ENCODE assay signal across 8 cellular contexts in genomic region chr6:167350731-167351655, GRCh38. TPM values are rescaled to one million over a fixed set of nuclear protein-coding genes. Genes with fewer than 3 reads are reported as not detected.
DNase-seq lines count a peak whose midpoint lies in the region; ATAC-seq and TF ChIP-seq lines count a peak whose summit lies in the region.

No MANE protein-coding gene starts in this region.

- H3K27me3 ChIP-seq in esophagus muscularis mucosa = peaks cover 0 to 17% (median 2%) of the 10 kb centered on the region in 4 donors

- no peaks in the 10 kb centered on the region for H3K36me3 ChIP-seq in esophagus muscularis mucosa

- intact Hi-C loops in esophagus muscularis mucosa (cut with DNase I) = loop anchor here (10.0 kb wide), 1 partner anchor 126 kb away; no protein-coding TSS in a partner anchor
- intact Hi-C loops in natural killer cell (cut with micrococcal nuclease) = no loop called here

- H3K27ac ChIP-seq in esophagus muscularis mucosa (replicated peaks in 1 of 4) = peak overlapping the region in 3 of 4 donors; percentile 28 to 65 (median 34)

- H3K27ac Mint-ChIP-seq in natural killer cell = no peak overlapping the region
- H3K27ac Mint-ChIP-seq in stimulated activated memory B cell treated with anti-CD40 and anti-IgM and Interleukin-4, amounts not matched to agents 10 μg/mL and 1 μg/mL and 100 μg/mL, for 72 hours = peak overlapping the region; percentile 99

- peaks cover 0 to 5% (median 0%) of the 10 kb centered on the region in 4 donors for H3K9me3 ChIP-seq in esophagus muscularis mucosa

- TF ChIP-seq CTCF in esophagus muscularis mucosa (IDR thresholded peaks at IDR 0.05) (peak; percentile 68 to 78 (median 71)), natural killer cell (IDR thresholded peaks at IDR 0.05) (peak; percentile 62)

- peaks cover 6 to 17% (median 13%) of the 10 kb centered on the region in 4 donors for H3K4me1 ChIP-seq in esophagus muscularis mucosa

- H3K9me3 Mint-ChIP-seq in natural killer cell = no peaks in the 10 kb centered on the region
- no peaks in the 10 kb centered on the region for H3K9me3 Mint-ChIP-seq in stimulated activated memory B cell treated with anti-CD40 and anti-IgM and Interleukin-4, amounts not matched to agents 10 μg/mL and 1 μg/mL and 100 μg/mL, for 72 hours

- H3K36me3 Mint-ChIP-seq in natural killer cell = no peaks in the 10 kb centered on the region
- no peaks in the 10 kb centered on the region for H3K36me3 Mint-ChIP-seq in stimulated activated memory B cell treated with anti-CD40 and anti-IgM and Interleukin-4, amounts not matched to agents 10 μg/mL and 1 μg/mL and 100 μg/mL, for 72 hours

- TF ChIP-seq POLR2A in esophagus muscularis mucosa (IDR thresholded peaks at IDR 0.05; ENCODE audit: low read depth) = no peak

- H3K4me3 Mint-ChIP-seq in natural killer cell = peak overlapping the region; percentile 79
- peak overlapping the region; percentile 86 for H3K4me3 Mint-ChIP-seq in stimulated activated memory B cell treated with anti-CD40 and anti-IgM and Interleukin-4, amounts not matched to agents 10 μg/mL and 1 μg/mL and 100 μg/mL, for 72 hours

- 5% methylated on average over 41 of the region's 62 CpGs for WGBS in esophagus muscularis mucosa

- H3K4me3 ChIP-seq in esophagus muscularis mucosa = peak overlapping the region; percentile 49 to 62 (median 54)

- no peak for TF ChIP-seq EP300 in esophagus muscularis mucosa (IDR thresholded peaks at IDR 0.05)

- H3K27me3 Mint-ChIP-seq in natural killer cell (ENCODE audit: low read depth in 2 of 2) = peaks cover 47 to 54% of the 10 kb centered on the region in 2 donors
- peaks cover 42% of the 10 kb centered on the region for H3K27me3 Mint-ChIP-seq in stimulated activated memory B cell treated with anti-CD40 and anti-IgM and Interleukin-4, amounts not matched to agents 10 μg/mL and 1 μg/mL and 100 μg/mL, for 72 hours

- peak; percentile 58 for ATAC-seq in HG03097 (IDR thresholded peaks at IDR 0.05; ENCODE audit: low FRiP score, unreplicated experiment)
- ATAC-seq in natural killer cell = peak; percentile 79 to 84 (median 81)
- peak; percentile 84 for ATAC-seq in stimulated activated memory B cell treated with anti-CD40 and anti-IgM and Interleukin-4, amounts not matched to agents 10 μg/mL and 1 μg/mL and 100 μg/mL, for 72 hours

- peak; percentile 39 for DNase-seq in SIG-M5 treated with dmso at 0.1 percent for 504 hours (lab: John Stamatoyannopoulos, UW; ENCODE audit: unreplicated experiment)
- DNase-seq in SIG-M5 (lab: John Stamatoyannopoulos, UW) = no peak
- peak; percentile 75 for DNase-seq in NCI-H524 treated with DMSO at 0.1 percent for 48 hours (lab: John Stamatoyannopoulos, UW)
- DNase-seq in activated T-cell treated with anti-CD3 and anti-CD28 coated beads for 24 hours (ENCODE audit: low read depth) = peak; percentile 83
- DNase-seq in esophagus muscularis mucosa (ENCODE audit: extremely low spot score) = no peak
- peak; percentile 59 for DNase-seq in natural killer cell

- peaks cover 18 to 20% of the 10 kb centered on the region in 2 donors for H3K4me1 Mint-ChIP-seq in natural killer cell
- peaks cover 30% of the 10 kb centered on the region for H3K4me1 Mint-ChIP-seq in stimulated activated memory B cell treated with anti-CD40 and anti-IgM and Interleukin-4, amounts not matched to agents 10 μg/mL and 1 μg/mL and 100 μg/mL, for 72 hours

RNA-seq across cellular contexts. Expression of gene TTLL2, which starts 26.1 kb away (rescaled TPM):
- total RNA-seq in esophagus muscularis mucosa = not detected
- not detected for total RNA-seq in natural killer cell

RNA-seq across cellular contexts. Expression of gene UNC93A, which starts 59.9 kb away (rescaled TPM):
- total RNA-seq in esophagus muscularis mucosa = not detected
- not detected for total RNA-seq in natural killer cell

Comparison
In these comparisons a context has a peak if more than half of its experiments do, and no peak if none do; other contexts are left out.
1. DNase-seq: peak in SIG-M5 treated with dmso at 0.1 percent for 504 hours (single experiment), NCI-H524 treated with DMSO at 0.1 percent for 48 hours (single experiment), activated T-cell treated with anti-CD3 and anti-CD28 coated beads for 24 hours (single experiment) and natural killer cell (single experiment); none in SIG-M5 (single experiment) and esophagus muscularis mucosa (single experiment).
2. Peak in every context shown above with its lines, with median percentiles within 50 percentile points of each other: ATAC-seq.